In genomic region chr10:102773320-102773719, GRCh38 we compare ENCODE assay signal across 15 cellular contexts. TPM values are rescaled to one million over a fixed set of nuclear protein-coding genes. Genes with fewer than 3 reads are reported as not detected.
DNase-seq lines count a peak whose midpoint lies in the region; ATAC-seq and TF ChIP-seq lines count a peak whose summit lies in the region.
"Had no signal": no experiment of that assay in that cellular context is flagged by ENCODE, and none has a peak within 500 bp of the region (broad histone marks: within the 10 kb centered on the region; RNA-seq: fewer than 3 reads in every experiment).

No MANE protein-coding gene starts in this region.

- H3K36me3 ChIP-seq in Caco-2 (ENCODE audit: control insufficient read depth, insufficient read depth, low read length) (no peaks in the 10 kb centered on the region), left lung (no peaks in the 10 kb centered on the region), esophagus squamous epithelium (no peaks in the 10 kb centered on the region)

- 9 to 14% methylated on average over 1 of the region's 1 CpG for WGBS in esophagus squamous epithelium, 2 donors

- TF ChIP-seq POLR2A in erythroblast (IDR thresholded peaks at IDR 0.05; ENCODE audit: low read length) (no peak), esophagus squamous epithelium (IDR thresholded peaks at IDR 0.05) (no peak)

- H3K27me3 Mint-ChIP-seq in Caco-2 (ENCODE audit: insufficient read depth, unreplicated experiment) (no peaks in the 10 kb centered on the region), T-helper 17 cell (no peaks in the 10 kb centered on the region)

- peaks cover 7% of the 10 kb centered on the region for H3K36me3 Mint-ChIP-seq in Caco-2 (ENCODE audit: insufficient read depth, unreplicated experiment)
- peaks cover 3% of the 10 kb centered on the region for H3K36me3 Mint-ChIP-seq in T-helper 17 cell (ENCODE audit: low read depth)
- H3K36me3 Mint-ChIP-seq in stimulated activated effector memory CD8-positive, alpha-beta T cell treated with anti-CD3 and anti-CD28 coated beads, Interleukin-12 subunit alpha, Interleukin-12 subunit beta, amount 100 ng/mL, for 72 hours: peaks cover 22% of the 10 kb centered on the region

- no peak for ATAC-seq in T-helper 17 cell
- ATAC-seq in left lung: no peak
- no peak for ATAC-seq in stimulated activated effector memory CD8-positive, alpha-beta T cell treated with anti-CD3 and anti-CD28 coated beads, Interleukin-12 subunit alpha, Interleukin-12 subunit beta, amount 100 ng/mL, for 72 hours
- ATAC-seq in HG03457 (IDR thresholded peaks at IDR 0.05; ENCODE audit: unreplicated experiment): no peak

- no peak for TF ChIP-seq CTCF in Caco-2 (IDR thresholded peaks at IDR 0.05; ENCODE audit: insufficient read depth in 1 of 2, low read depth in 1 of 2, low read length in 1 of 2, severe bottlenecking in 1 of 2, unreplicated experiment in 1 of 2)
- no peak for TF ChIP-seq CTCF in left lung (IDR thresholded peaks at IDR 0.05)
- no peak for TF ChIP-seq CTCF in esophagus squamous epithelium (IDR thresholded peaks at IDR 0.05)

- H3K4me3 ChIP-seq in Caco-2 (ENCODE audit: low read depth, low read length) (no peak overlapping the region), left lung (no peak overlapping the region), esophagus squamous epithelium (no peak overlapping the region)

- CTCF ChIA-PET in Caco-2 (lab: Charles Lee): interaction anchor here (0.7 kb wide), 1 partner anchor 140 kb away, joined by 4 read pairs; no protein-coding TSS in a partner anchor

- no peaks in the 10 kb centered on the region for H3K27me3 ChIP-seq in Caco-2 (replicated peaks; ENCODE audit: control insufficient read depth, insufficient read depth, low read length)
- H3K27me3 ChIP-seq in left lung: no peaks in the 10 kb centered on the region
- peaks cover 0 to 31% (median 0%) of the 10 kb centered on the region in 4 donors for H3K27me3 ChIP-seq in esophagus squamous epithelium

- H3K9me3 Mint-ChIP-seq in Caco-2 (ENCODE audit: unreplicated experiment): no peaks in the 10 kb centered on the region
- no peaks in the 10 kb centered on the region for H3K9me3 Mint-ChIP-seq in stimulated activated effector memory CD8-positive, alpha-beta T cell treated with anti-CD3 and anti-CD28 coated beads, Interleukin-12 subunit alpha, Interleukin-12 subunit beta, amount 100 ng/mL, for 72 hours
- H3K9me3 Mint-ChIP-seq: CD8-positive, alpha-beta T cell had no signal

- peaks cover 60% of the 10 kb centered on the region for H3K4me1 ChIP-seq in Caco-2
- peaks cover 28 to 75% of the 10 kb centered on the region in 2 donors for H3K4me1 ChIP-seq in left lung
- peaks cover 54 to 97% (median 78%) of the 10 kb centered on the region in 3 donors for H3K4me1 ChIP-seq in esophagus squamous epithelium

- peak overlapping the region; percentile 84 for H3K27ac Mint-ChIP-seq in Caco-2 (ENCODE audit: unreplicated experiment)
- H3K27ac Mint-ChIP-seq in T-helper 17 cell: peak overlapping the region; percentile 76
- H3K27ac Mint-ChIP-seq in stimulated activated effector memory CD8-positive, alpha-beta T cell treated with anti-CD3 and anti-CD28 coated beads, Interleukin-12 subunit alpha, Interleukin-12 subunit beta, amount 100 ng/mL, for 72 hours: peak overlapping the region; percentile 58

- DNase-seq in Caco-2 (no peak), T-helper 17 cell (no peak), left lung (no peak), erythroblast (lab: John Stamatoyannopoulos, UW) (no peak), HT-29 (ENCODE audit: low spot score) (no peak), esophagus squamous epithelium (lab: John Stamatoyannopoulos, UW) (no peak)
- no peak for DNase-seq in stimulated activated effector memory CD8-positive, alpha-beta T cell treated with anti-CD3 and anti-CD28 coated beads, Interleukin-12 subunit alpha, Interleukin-12 subunit beta, amount 100 ng/mL, for 72 hours (ENCODE audit: low spot score in 2 of 2)
- DNase-seq: activated CD8-positive, alpha-beta memory T cell treated with anti-CD3 and anti-CD28 coated beads for 24 hours; activated naive CD4-positive, alpha-beta T cell treated with Interleukin-2 at 50 U/mL for 16 hours; NCI-H1417; NCI-H524; stimulated activated CD4-positive, alpha-beta T cell treated with anti-CD3 and anti-CD28 coated beads, Interleukin-1b, Interleukin-23, amount 100 ng/mL, for 48 hours; stimulated activated naive CD4-positive, alpha-beta T cell treated with Interleukin-2 at 50 U/mL for 16 hours had no signal

- H3K4me1 Mint-ChIP-seq in Caco-2 (ENCODE audit: low read depth, unreplicated experiment) (peaks cover 52% of the 10 kb centered on the region), T-helper 17 cell (peaks cover 33% of the 10 kb centered on the region)
- peaks cover 62% of the 10 kb centered on the region for H3K4me1 Mint-ChIP-seq in stimulated activated effector memory CD8-positive, alpha-beta T cell treated with anti-CD3 and anti-CD28 coated beads, Interleukin-12 subunit alpha, Interleukin-12 subunit beta, amount 100 ng/mL, for 72 hours

- intact Hi-C loops in Caco-2 (cut with micrococcal nuclease; ENCODE audit: unreplicated experiment) (no loop called here), left lung (cut with DNase I) (no loop called here), esophagus squamous epithelium (cut with DNase I) (no loop called here)

- H3K4me3 Mint-ChIP-seq in Caco-2 (ENCODE audit: unreplicated experiment) (no peak overlapping the region), T-helper 17 cell (no peak overlapping the region)
- H3K4me3 Mint-ChIP-seq in stimulated activated effector memory CD8-positive, alpha-beta T cell treated with anti-CD3 and anti-CD28 coated beads, Interleukin-12 subunit alpha, Interleukin-12 subunit beta, amount 100 ng/mL, for 72 hours: no peak overlapping the region

- H3K9me3 ChIP-seq in Caco-2 (no peaks in the 10 kb centered on the region), T-helper 17 cell (ENCODE audit: control insufficient read depth, low read length, poor library complexity, severe bottlenecking) (no peaks in the 10 kb centered on the region), left lung (no peaks in the 10 kb centered on the region), esophagus squamous epithelium (no peaks in the 10 kb centered on the region)

- POLR2A ChIA-PET in Caco-2 (lab: Charles Lee): no interaction called here

- BruUV-seq in Caco-2 (replicated peaks; lab: Mats Ljungman, UMichigan): no TSS peak

- H3K27ac ChIP-seq in left lung: peak overlapping the region; percentile 72 to 96
- peak overlapping the region in 2 of 4 donors; percentile 87 to 91 for H3K27ac ChIP-seq in esophagus squamous epithelium

RNA-seq across cellular contexts. Expression of gene WBP1L, which starts 29.6 kb away (rescaled TPM):
- total RNA-seq in Caco-2 (2022) (26.3 and 28.2 TPM in 2 replicates), T-helper 17 cell (10 to 100 TPM; 21.1 to 26.6 TPM), left lung (10 to 100 TPM; 48.4 to 49.8 TPM), esophagus squamous epithelium (10 to 100 TPM; 40.6 to 61.4 (median 49.1) TPM)
- 27.5 and 27.6 TPM in 2 replicates for total RNA-seq in HT-29 (2014; rRNA removed; shearing (Covaris generic))

RNA-seq across cellular contexts. Expression of gene SFXN2, which starts 58.9 kb away (rescaled TPM):
- 34.8 and 40.0 TPM in 2 replicates for total RNA-seq in Caco-2 (2022)
- 1 to 10 TPM; 5.6 to 7.9 TPM for total RNA-seq in T-helper 17 cell
- 10 to 100 TPM; 17.1 to 21.0 TPM for total RNA-seq in left lung
- total RNA-seq in HT-29 (2014; rRNA removed; shearing (Covaris generic)): 20.8 and 33.4 TPM in 2 replicates
- total RNA-seq in esophagus squamous epithelium: 1 to 10 TPM; 1.4 to 7.8 (median 3.6) TPM

RNA-seq across cellular contexts. Expression of gene ARL3, which starts 59.1 kb away (rescaled TPM):
- total RNA-seq in Caco-2 (2022): 7.8 and 8.0 TPM in 2 replicates
- total RNA-seq in T-helper 17 cell: 1 to 10 TPM; 3.2 to 3.7 TPM
- total RNA-seq in left lung: 10 to 100 TPM; 10.3 to 11.0 TPM
- total RNA-seq in HT-29 (2014; rRNA removed; shearing (Covaris generic)): 4.5 and 6.0 TPM in 2 replicates
- 1 to 10 TPM in 3 of 4 donors, under 1 TPM in 1; 0.87 to 5.0 (median 2.2) TPM for total RNA-seq in esophagus squamous epithelium
